ENCODE assay signal across 9 cellular contexts in genomic region chr3:63993653-63994079, GRCh38. TPM values are rescaled to one million over a fixed set of nuclear protein-coding genes. Genes with fewer than 3 reads are reported as not detected.
A peak's percentile ranks its signal among the peaks of the same experiment; 100 is the strongest.
DNase-seq lines count a peak whose midpoint lies in the region; ATAC-seq and TF ChIP-seq lines count a peak whose summit lies in the region.
"Had no signal": no experiment of that assay in that cellular context is flagged by ENCODE, and none has a peak within 500 bp of the region (broad histone marks: within the 10 kb centered on the region; RNA-seq: fewer than 3 reads in every experiment).

No MANE protein-coding gene starts in this region.

- no peak overlapping the region for H3K4me3 ChIP-seq in GM23248
- H3K4me3 ChIP-seq in LNCaP clone FGC (ENCODE audit: low read depth, low read length), result no peak overlapping the region
- H3K4me3 ChIP-seq in ascending aorta, result no peak overlapping the region
- no peak overlapping the region for H3K4me3 ChIP-seq in hepatocyte
- H3K4me3 ChIP-seq in skeletal muscle cell (ENCODE audit: low read depth, low read length), result no peak overlapping the region
- H3K4me3 ChIP-seq: skin epidermis had no signal

- in situ Hi-C loops in GM23248 (cut with MboI), result loop anchor here (25.0 kb wide), 1 partner anchor 631 kb away; no protein-coding TSS in a partner anchor

- no peak overlapping the region for H2AFZ ChIP-seq in GM23248
- no peak overlapping the region for H2AFZ ChIP-seq in hepatocyte

- H4K20me1 ChIP-seq in GM23248 (ENCODE audit: insufficient read depth) (no peaks in the 10 kb centered on the region), hepatocyte (ENCODE audit: insufficient read depth, poor library complexity, severe bottlenecking) (no peaks in the 10 kb centered on the region)

- H3K9me3 ChIP-seq in GM23248 (ENCODE audit: low read depth), result no peaks in the 10 kb centered on the region
- no peaks in the 10 kb centered on the region for H3K9me3 ChIP-seq in ascending aorta
- no peaks in the 10 kb centered on the region for H3K9me3 ChIP-seq in hepatocyte (ENCODE audit: low read depth)

- ATAC-seq in GM21576 (IDR thresholded peaks at IDR 0.05; ENCODE audit: unreplicated experiment), result no peak

- peaks cover 9% of the 10 kb centered on the region for H3F3A ChIP-seq in GM23248 (ENCODE audit: insufficient read depth)

- H3K27ac ChIP-seq in GM23248, result no peak overlapping the region
- H3K27ac ChIP-seq in ascending aorta, result no peak overlapping the region
- H3K27ac ChIP-seq in hepatocyte, result no peak overlapping the region

- H3K36me3 ChIP-seq in GM23248 (ENCODE audit: low read depth) (peaks cover 66% of the 10 kb centered on the region), ascending aorta (peaks cover 63 to 66% of the 10 kb centered on the region in 2 donors), hepatocyte (replicated peaks; ENCODE audit: insufficient read depth, low read depth) (peaks cover 4% of the 10 kb centered on the region)

- H3K9me2 ChIP-seq in GM23248 (ENCODE audit: insufficient read depth) (no peaks in the 10 kb centered on the region), hepatocyte (replicated peaks; ENCODE audit: insufficient read depth) (no peaks in the 10 kb centered on the region)

- H3K9ac ChIP-seq in GM23248, result 0 out of 2 replicates have a peak overlapping the region, but pooled peaks have one; percentile 18

- H3K27me3 ChIP-seq in GM23248 (replicated peaks; ENCODE audit: insufficient read depth) (no peaks in the 10 kb centered on the region), ascending aorta (no peaks in the 10 kb centered on the region), hepatocyte (no peaks in the 10 kb centered on the region)

- H3K4me2 ChIP-seq in GM23248 (ENCODE audit: unreplicated experiment) (no peak overlapping the region), hepatocyte (no peak overlapping the region)

- WGBS in GM23248 (ENCODE audit: low coverage in 1 of 2, low lambda C conversion rate in 2 of 2, missing lambda C conversion rate in 2 of 2), 2 experiments, result 35 to 37% methylated on average over 3 of the region's 3 CpGs
- WGBS in hepatocyte (ENCODE audit: low lambda C conversion rate, missing lambda C conversion rate), result 40% methylated on average over 3 of the region's 3 CpGs

- TF ChIP-seq CTCF in GM10266 (IDR thresholded peaks at IDR 0.05; ENCODE audit: control insufficient read depth, insufficient read depth, low read depth, missing control alignments), result peak; percentile 86
- peak; percentile 94 for TF ChIP-seq CTCF in LNCaP clone FGC (IDR thresholded peaks at IDR 0.05; ENCODE audit: control insufficient read depth, extremely low read depth, insufficient read depth)
- TF ChIP-seq CTCF in ascending aorta (IDR thresholded peaks at IDR 0.05), result peak; percentile 80 to 94 (median 94)
- TF ChIP-seq CTCF in hepatocyte (IDR thresholded peaks at IDR 0.05; ENCODE audit: poor library complexity), result peak; percentile 93

- H3K4me1 ChIP-seq in GM23248 (ENCODE audit: insufficient read depth) (no peaks in the 10 kb centered on the region), ascending aorta (no peaks in the 10 kb centered on the region), hepatocyte (ENCODE audit: insufficient read depth) (no peaks in the 10 kb centered on the region)

- DNase-seq in GM10266 (ENCODE audit: extremely low spot score) (peak; percentile 57), GM23248 (peak; percentile 92), LNCaP clone FGC (ENCODE audit: low read depth) (no peak), T follicular helper cell (ENCODE audit: low read depth) (peak; percentile 40), ascending aorta (ENCODE audit: low spot score in 2 of 2) (peak; percentile 17 to 77), hepatocyte (ENCODE audit: low spot score) (peak; percentile 87), skeletal muscle cell (ENCODE audit: low read depth) (peak; percentile 45)

- H3K79me2 ChIP-seq in GM23248 (ENCODE audit: insufficient read depth) (peaks cover 9% of the 10 kb centered on the region; the same call in 1 of the 2 replicates), hepatocyte (no peaks in the 10 kb centered on the region)

- intact Hi-C loops in ascending aorta (cut with DNase I), result loop anchor here (2.0 to 5.0 kb wide), 4 partner anchors 31 to 641 kb away; partner anchors contain the start of genes ATXN7, SCAANT1 and THOC7

RNA-seq across cellular contexts. Expression of gene PSMD6, which starts 29.6 kb away (rescaled TPM):
- total RNA-seq in GM23248 (2014; rRNA removed; shearing (Covaris generic)), result 78.2 and 79.5 TPM in 2 replicates
- polyA plus RNA-seq in GM23248 (2016; fragmentation: Nextera tagmentation; extraction: Ambion mirVana) (126 and 130 TPM in 2 replicates), hepatocyte (104 and 111 TPM in 2 replicates)
- total RNA-seq in ascending aorta (49.2 TPM), hepatocyte (99.6 and 101 TPM in 2 replicates)
